1 cellular context compared by ENCODE assay signal in the genomic region with DNA sequence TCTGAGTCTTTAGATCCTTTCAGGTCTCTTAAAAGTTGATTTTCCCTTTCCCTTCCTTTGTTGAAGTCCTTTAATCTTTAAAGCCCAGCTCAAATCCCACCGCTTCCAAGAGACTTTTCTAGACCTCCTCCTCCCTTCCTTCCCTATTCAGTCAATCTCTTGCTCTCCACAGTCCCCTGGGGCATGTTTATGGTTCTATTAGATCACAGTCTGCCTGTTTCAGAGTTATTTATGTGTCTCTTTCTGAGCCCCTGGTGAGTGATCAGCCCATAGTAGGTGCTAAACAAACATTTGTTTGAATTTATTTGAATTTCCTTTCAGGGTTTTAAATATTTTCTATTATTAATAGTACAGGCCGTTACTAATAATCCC.
TF ChIP-seq lines count a peak whose summit lies in the region.

No MANE protein-coding gene starts in this region.

TF ChIP-seq in IMR-90, 13 proteins besides CTCF, POLR2A, EP300 and RAD21 (continued from another document):
- TF ChIP-seq FOS (IDR thresholded peaks at IDR 0.05; ENCODE audit: low read depth, low read length), result no peak
- no peak for TF ChIP-seq RCOR1 (IDR thresholded peaks at IDR 0.05; ENCODE audit: insufficient replicate concordance, low read length)
- TF ChIP-seq RFX5 (IDR thresholded peaks at IDR 0.05; ENCODE audit: low read depth, low read length), result no peak
- no peak for TF ChIP-seq BHLHE40 (IDR thresholded peaks at IDR 0.05; ENCODE audit: low read depth, low read length)
- TF ChIP-seq, protein P1, sequence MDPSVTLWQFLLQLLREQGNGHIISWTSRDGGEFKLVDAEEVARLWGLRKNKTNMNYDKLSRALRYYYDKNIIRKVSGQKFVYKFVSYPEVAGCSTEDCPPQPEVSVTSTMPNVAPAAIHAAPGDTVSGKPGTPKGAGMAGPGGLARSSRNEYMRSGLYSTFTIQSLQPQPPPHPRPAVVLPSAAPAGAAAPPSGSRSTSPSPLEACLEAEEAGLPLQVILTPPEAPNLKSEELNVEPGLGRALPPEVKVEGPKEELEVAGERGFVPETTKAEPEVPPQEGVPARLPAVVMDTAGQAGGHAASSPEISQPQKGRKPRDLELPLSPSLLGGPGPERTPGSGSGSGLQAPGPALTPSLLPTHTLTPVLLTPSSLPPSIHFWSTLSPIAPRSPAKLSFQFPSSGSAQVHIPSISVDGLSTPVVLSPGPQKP (IDR thresholded peaks at IDR 0.05; ENCODE audit: borderline replicate concordance, low read depth, low read length), result no peak
- TF ChIP-seq NFE2L2 (IDR thresholded peaks at IDR 0.05; ENCODE audit: low read depth, low read length), result no peak
- TF ChIP-seq MAZ (IDR thresholded peaks at IDR 0.05; ENCODE audit: borderline replicate concordance, low read depth, low read length), result no peak
